18 cellular contexts compared by ENCODE assay signal in the genomic region with DNA sequence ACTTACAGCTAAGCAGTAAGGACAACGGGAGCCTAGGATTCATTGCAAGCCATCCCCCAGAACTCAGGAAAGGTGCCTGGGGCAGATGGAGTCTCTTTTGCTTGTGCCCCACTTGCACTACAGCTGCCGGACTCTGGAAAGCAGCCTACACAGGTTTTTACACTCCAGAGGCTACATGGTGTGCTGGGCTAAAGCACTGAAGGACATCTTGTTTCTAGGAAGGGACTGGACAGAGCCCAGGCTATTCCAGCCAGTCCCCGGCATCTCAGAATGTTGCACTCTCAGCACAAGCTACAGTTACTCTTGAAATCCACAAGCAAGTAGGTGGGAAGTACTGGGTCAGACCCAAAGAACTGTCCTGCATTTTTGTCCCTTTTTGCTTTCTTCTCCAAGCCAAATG.
A peak's percentile ranks its signal among the peaks of the same experiment; 100 is the strongest.
DNase-seq lines count a peak whose midpoint lies in the region; ATAC-seq and TF ChIP-seq lines count a peak whose summit lies in the region.
"Had no signal": no experiment of that assay in that cellular context is flagged by ENCODE, and none has a peak within 500 bp of the region (broad histone marks: within the 10 kb centered on the region; RNA-seq: fewer than 3 reads in every experiment).

No MANE protein-coding gene starts in this region.

- H3K36me3 ChIP-seq in body of pancreas (replicated peaks in 1 of 2; ENCODE audit: insufficient read depth in 1 of 2, low read depth in 2 of 2) (no peaks in the 10 kb centered on the region), gastrocnemius medialis (no peaks in the 10 kb centered on the region)
- H3K36me3 ChIP-seq: BLaER1 had no signal

- in situ Hi-C loops in gastrocnemius medialis (cut with MboI; ENCODE audit: low sequenced_read_pairs in 4 of 4) = loop anchor here in 1 of 4 donors (5.0 kb wide), 1 partner anchor 61 kb away; no protein-coding TSS in a partner anchor

- no peak for TF ChIP-seq CTCF in body of pancreas (IDR thresholded peaks at IDR 0.05)
- TF ChIP-seq CTCF in omental fat pad (IDR thresholded peaks at IDR 0.05) = no peak
- TF ChIP-seq CTCF in gastrocnemius medialis (IDR thresholded peaks at IDR 0.05 in 4 of 5, conservative IDR thresholded peaks at IDR 0.05 in 1 of 5) = no peak

- DNase-seq in Right ventricle myocardium inferior (ENCODE audit: missing footprints) = no peak
- DNase-seq in cardiac septum (ENCODE audit: low spot score) = no peak
- DNase-seq in body of pancreas = no peak
- DNase-seq in omental fat pad (ENCODE audit: low spot score) = no peak
- DNase-seq in gastrocnemius medialis = peak; percentile 53 to 54
- DNase-seq in NCI-H2171 treated with DMSO at 0.1 percent for 48 hours (lab: John Stamatoyannopoulos, UW) = no peak
- no peak for DNase-seq in OCI-M2 (lab: John Stamatoyannopoulos, UW; ENCODE audit: unreplicated experiment)
- DNase-seq in NCI-H1694 (lab: John Stamatoyannopoulos, UW) = no peak
- DNase-seq: 8988T; CD4-positive, alpha-beta memory T cell; DMS153; DMS79; GDM1; GOT3; H7; HFFc6 had no signal

- H3K4me3 ChIP-seq in body of pancreas (no peak overlapping the region), gastrocnemius medialis (no peak overlapping the region)
- H3K4me3 ChIP-seq: BLaER1 had no signal

- TF ChIP-seq POLR2A in body of pancreas (IDR thresholded peaks at IDR 0.05) = no peak
- TF ChIP-seq POLR2A in gastrocnemius medialis (IDR thresholded peaks at IDR 0.05) = no peak

- WGBS in body of pancreas, 2 donors = 74 to 87% methylated on average over 3 of the region's 3 CpGs

- no peak overlapping the region for H3K27ac ChIP-seq in body of pancreas
- H3K27ac ChIP-seq in gastrocnemius medialis = peak overlapping the region; percentile 21 to 75 (median 44)
- H3K27ac ChIP-seq: BLaER1 had no signal

- H3K27me3 ChIP-seq in body of pancreas = no peaks in the 10 kb centered on the region
- no peaks in the 10 kb centered on the region for H3K27me3 ChIP-seq in gastrocnemius medialis
- H3K27me3 ChIP-seq: BLaER1 had no signal

- intact Hi-C loops in Right ventricle myocardium inferior (cut with DNase I) = no loop called here
- intact Hi-C loops in cardiac septum (cut with DNase I) = no loop called here
- intact Hi-C loops in body of pancreas (cut with DNase I) = no loop called here
- intact Hi-C loops in gastrocnemius medialis (cut with DNase I; ENCODE audit: low total_unique reads) = loop anchor here (10.0 kb wide), 1 partner anchor 664 kb away; no protein-coding TSS in a partner anchor

- peaks cover 6% of the 10 kb centered on the region for H3K4me1 ChIP-seq in body of pancreas
- peaks cover 5 to 38% of the 10 kb centered on the region in 2 donors for H3K4me1 ChIP-seq in gastrocnemius medialis

- peak; percentile 43 for ATAC-seq in Right ventricle myocardium inferior
- ATAC-seq in body of pancreas = peak; percentile 14
- peak; percentile 19 for ATAC-seq in omental fat pad (ENCODE audit: low FRiP score)
- ATAC-seq in gastrocnemius medialis = peak; percentile 53 to 73
- ATAC-seq: HCT116 had no signal

- no peaks in the 10 kb centered on the region for H3K9me3 ChIP-seq in body of pancreas
- no peaks in the 10 kb centered on the region for H3K9me3 ChIP-seq in gastrocnemius medialis

Comparison
In these comparisons a context has a peak if more than half of its experiments do, and no peak if none do; other contexts are left out.
1. DNase-seq: peak in gastrocnemius medialis (2 of 2); none in Right ventricle myocardium inferior (single experiment), cardiac septum (single experiment), body of pancreas (0 of 4), omental fat pad (single experiment), NCI-H2171 treated with DMSO at 0.1 percent for 48 hours (single experiment), OCI-M2 (single experiment) and NCI-H1694 (single experiment).
2. H3K27ac ChIP-seq: peak in gastrocnemius medialis (4 of 4); none in body of pancreas (0 of 4).
3. Peak in every context shown above with its lines, with median percentiles within 50 percentile points of each other: ATAC-seq.